Comparison of ENCODE assay signal across 13 cellular contexts in genomic region chr14:102785598-102785963, GRCh38. TPM values are rescaled to one million over a fixed set of nuclear protein-coding genes. Genes with fewer than 3 reads are reported as not detected.
DNase-seq lines count a peak whose midpoint lies in the region; ATAC-seq and TF ChIP-seq lines count a peak whose summit lies in the region.
"Had no signal": no experiment of that assay in that cellular context is flagged by ENCODE, and none has a peak within 500 bp of the region (broad histone marks: within the 10 kb centered on the region; RNA-seq: fewer than 3 reads in every experiment).

No MANE protein-coding gene starts in this region.

- H3K4me1 Mint-ChIP-seq in CD8-positive, alpha-beta memory T cell: peaks cover 63 to 81% (median 79%) of the 10 kb centered on the region in 3 donors
- H3K4me1 Mint-ChIP-seq in chondrocyte (ENCODE audit: low read depth): peaks cover 9% of the 10 kb centered on the region

- H3K4me3 Mint-ChIP-seq in CD8-positive, alpha-beta memory T cell: peak overlapping the region in 3 of 7 donors; percentile 12 to 55 (median 42)
- no peak overlapping the region for H3K4me3 Mint-ChIP-seq in chondrocyte (ENCODE audit: unreplicated experiment)

- H3K9ac ChIP-seq in OCI-LY3 (ENCODE audit: low read length) (peak overlapping the region; percentile 59), MM.1S (ENCODE audit: low read length) (no peak overlapping the region)

- 77 to 87% methylated on average over 3 of the region's 3 CpGs for WGBS in sigmoid colon, 2 donors

- no peaks in the 10 kb centered on the region for H3F3A ChIP-seq in MM.1S (ENCODE audit: insufficient read depth, low read length)

- H3K9me3 Mint-ChIP-seq in CD8-positive, alpha-beta memory T cell: no peaks in the 10 kb centered on the region
- no peaks in the 10 kb centered on the region for H3K9me3 Mint-ChIP-seq in chondrocyte (ENCODE audit: low read depth)

- peaks cover 0 to 6% (median 3%) of the 10 kb centered on the region in 3 donors for H3K36me3 Mint-ChIP-seq in CD8-positive, alpha-beta memory T cell
- H3K36me3 Mint-ChIP-seq in chondrocyte (ENCODE audit: low read depth): no peaks in the 10 kb centered on the region

- no peak overlapping the region for H3K4me3 ChIP-seq in CD8-positive, alpha-beta memory T cell (ENCODE audit: low read length)
- H3K4me3 ChIP-seq in OCI-LY3 (ENCODE audit: low read length) (peak overlapping the region; percentile 72), MM.1S (ENCODE audit: low read length) (no peak overlapping the region), sigmoid colon (no peak overlapping the region)
- H3K4me3 ChIP-seq: esophagus squamous epithelium, thyroid gland had no signal

- H3K79me2 ChIP-seq in OCI-LY3 (ENCODE audit: low read length) (peaks cover 100% of the 10 kb centered on the region), MM.1S (ENCODE audit: low read length) (peaks cover 95% of the 10 kb centered on the region)

- H3K27ac Mint-ChIP-seq in CD8-positive, alpha-beta memory T cell: peak overlapping the region in 5 of 8 donors; percentile 4 to 78 (median 39)
- H3K27ac Mint-ChIP-seq in chondrocyte (ENCODE audit: unreplicated experiment): no peak overlapping the region

- TF ChIP-seq CTCF in GM12873 (IDR thresholded peaks at IDR 0.05; ENCODE audit: insufficient read depth, low read depth, low read length, missing control alignments) (peak; percentile 43), OCI-LY3 (IDR thresholded peaks at IDR 0.05; ENCODE audit: low read depth, low read length) (peak; percentile 22), chondrocyte (IDR thresholded peaks at IDR 0.05) (peak; percentile 21), MM.1S (IDR thresholded peaks at IDR 0.05; ENCODE audit: low read length) (no peak), sigmoid colon (IDR thresholded peaks at IDR 0.05) (no peak)

- H2AFZ ChIP-seq in OCI-LY3 (ENCODE audit: low read depth, low read length) (no peak overlapping the region), MM.1S (ENCODE audit: low read length) (no peak overlapping the region)

- no peak overlapping the region for H3K27ac ChIP-seq in CD8-positive, alpha-beta memory T cell (ENCODE audit: low read depth, low read length)
- H3K27ac ChIP-seq in OCI-LY3 (ENCODE audit: low read length) (peak overlapping the region; percentile 93), MM.1S (ENCODE audit: low read length) (no peak overlapping the region), sigmoid colon (no peak overlapping the region)
- H3K27ac ChIP-seq: esophagus squamous epithelium, thyroid gland had no signal

- H3K9me3 ChIP-seq in CD8-positive, alpha-beta memory T cell (ENCODE audit: low read length): no peaks in the 10 kb centered on the region
- H3K9me3 ChIP-seq in OCI-LY3 (ENCODE audit: insufficient read depth, low read length) (no peaks in the 10 kb centered on the region), MM.1S (replicated peaks; ENCODE audit: insufficient read depth, low read length) (no peaks in the 10 kb centered on the region), sigmoid colon (no peaks in the 10 kb centered on the region)
- H3K9me3 ChIP-seq: esophagus squamous epithelium, thyroid gland had no signal

- H3K36me3 ChIP-seq in CD8-positive, alpha-beta memory T cell (ENCODE audit: insufficient read depth, low read length): no peaks in the 10 kb centered on the region
- peaks cover 32% of the 10 kb centered on the region for H3K36me3 ChIP-seq in OCI-LY3 (replicated peaks; ENCODE audit: low read depth, low read length)
- H3K36me3 ChIP-seq in MM.1S (replicated peaks; ENCODE audit: insufficient read depth, low read length): no peaks in the 10 kb centered on the region
- no peaks in the 10 kb centered on the region for H3K36me3 ChIP-seq in sigmoid colon
- H3K36me3 ChIP-seq: esophagus squamous epithelium, thyroid gland had no signal

- no peak for DNase-seq in CD8-positive, alpha-beta memory T cell
- DNase-seq in chondrocyte (ENCODE audit: low spot score) (no peak), MM.1S (no peak), sigmoid colon (no peak), NCI-H2171 (lab: John Stamatoyannopoulos, UW) (no peak)
- DNase-seq: activated CD4-positive, CD25-positive, alpha-beta regulatory T cell; activated gamma-delta T cell treated with Interleukin-2 at 50 U/mL for 16 hours; esophagus squamous epithelium; GDM1; thyroid gland had no signal

- no peaks in the 10 kb centered on the region for H3K27me3 Mint-ChIP-seq in CD8-positive, alpha-beta memory T cell
- no peaks in the 10 kb centered on the region for H3K27me3 Mint-ChIP-seq in chondrocyte (ENCODE audit: low read depth)

- H3K9me2 ChIP-seq in MM.1S (replicated peaks; ENCODE audit: insufficient read depth, low read length): no peaks in the 10 kb centered on the region

- no peaks in the 10 kb centered on the region for H3K27me3 ChIP-seq in CD8-positive, alpha-beta memory T cell (ENCODE audit: insufficient read depth, low read length, poor library complexity, severe bottlenecking)
- H3K27me3 ChIP-seq in OCI-LY3 (ENCODE audit: low read depth, low read length) (no peaks in the 10 kb centered on the region), MM.1S (replicated peaks; ENCODE audit: insufficient read depth, low read length) (no peaks in the 10 kb centered on the region), sigmoid colon (no peaks in the 10 kb centered on the region)
- H3K27me3 ChIP-seq: esophagus squamous epithelium, thyroid gland had no signal

- POLR2A ChIA-PET in CD8-positive, alpha-beta memory T cell (lab: Charles Lee): no interaction called here

- CTCF ChIA-PET in CD8-positive, alpha-beta memory T cell (lab: Charles Lee): no interaction called here

- TF ChIP-seq POLR2A in sigmoid colon (IDR thresholded peaks at IDR 0.05): no peak

- intact Hi-C loops in sigmoid colon (cut with DNase I): loop anchor here (10.0 kb wide), 1 partner anchor 1919 kb away; no protein-coding TSS in a partner anchor

- H4K20me1 ChIP-seq in OCI-LY3 (ENCODE audit: insufficient read depth, low read length) (peaks cover 95% of the 10 kb centered on the region), MM.1S (ENCODE audit: insufficient read depth, low read length) (no peaks in the 10 kb centered on the region; the same call in 1 of the 2 replicates)

- peaks cover 39% of the 10 kb centered on the region for H3K4me1 ChIP-seq in CD8-positive, alpha-beta memory T cell (ENCODE audit: insufficient read depth, low read length)
- H3K4me1 ChIP-seq in OCI-LY3 (ENCODE audit: low read length) (peaks cover 87% of the 10 kb centered on the region), MM.1S (ENCODE audit: low read length) (0 out of 2 replicates have a peak, but pooled peaks cover 7% of the 10 kb centered on the region), sigmoid colon (no peaks in the 10 kb centered on the region)
- H3K4me1 ChIP-seq: thyroid gland had no signal

- ATAC-seq in HG02678 (IDR thresholded peaks at IDR 0.05; ENCODE audit: unreplicated experiment): no peak

- no peak for TF ChIP-seq EP300 in sigmoid colon (IDR thresholded peaks at IDR 0.05)

- H3K4me2 ChIP-seq in OCI-LY3 (ENCODE audit: low read length) (peak overlapping the region; percentile 94), MM.1S (ENCODE audit: low read depth, low read length) (no peak overlapping the region)

RNA-seq across cellular contexts. Expression of gene TRAF3, which starts 8.3 kb away (rescaled TPM):
- 10 to 100 TPM; 61.6 to 62.0 TPM for total RNA-seq in CD8-positive, alpha-beta memory T cell
- 16.3 TPM for polyA plus RNA-seq in CD8-positive, alpha-beta memory T cell
- 15.0 to 20.1 TPM (median 18.4 TPM) in 3 replicates for total RNA-seq in chondrocyte
- 10 to 100 TPM in 3 of 4 donors, 1 to 10 TPM in 1; 9.5 to 16.1 (median 13.3) TPM for total RNA-seq in sigmoid colon
- polyA plus RNA-seq in sigmoid colon: 10 to 100 TPM; 10.8 to 18.6 (median 12.3) TPM

Comparison
In these comparisons a context has a peak if more than half of its experiments do, and no peak if none do; other contexts are left out.
1. CTCF ChIP-seq: peak in GM12873 (single experiment), OCI-LY3 (single experiment) and chondrocyte (single experiment); none in MM.1S (single experiment) and sigmoid colon (0 of 4).